1 cellular context compared by ENCODE assay signal in genomic region chr2:219733106-219733505, GRCh38.
TF ChIP-seq lines count a peak whose summit lies in the region.

No MANE protein-coding gene starts in this region.

TF ChIP-seq in GM23338, 12 proteins besides CTCF, POLR2A, EP300 and RAD21 (continued from another document):
- no peak for TF ChIP-seq ZNF462 (CRISPR knock-in tag; IDR thresholded peaks at IDR 0.05)
- TF ChIP-seq STAT1 (IDR thresholded peaks at IDR 0.05; ENCODE audit: unreplicated experiment) = no peak
- TF ChIP-seq EZH2phosphoT487 (IDR thresholded peaks at IDR 0.05; ENCODE audit: unreplicated experiment) = no peak
- TF ChIP-seq JUNB (IDR thresholded peaks at IDR 0.05; ENCODE audit: unreplicated experiment) = no peak
- no peak for TF ChIP-seq CREB1 (CRISPR knock-in tag; IDR thresholded peaks at IDR 0.05; ENCODE audit: low read depth)
